In genomic region chr5:171128136-171128535, GRCh38 we compare ENCODE assay signal across 25 cellular contexts.
"Had no signal": no experiment of that assay in that cellular context is flagged by ENCODE, and none has a peak within 500 bp of the region (broad histone marks: within the 10 kb centered on the region; RNA-seq: fewer than 3 reads in every experiment).

No MANE protein-coding gene starts in this region.

- DNase-seq: colonic mucosa; cortex of kidney; dermis blood vessel endothelial cell; dorsolateral prefrontal cortex; effector CD4-positive, alpha-beta T cell; effector CD8-positive, alpha-beta T cell; effector memory CD4-positive, alpha-beta T cell; effector memory CD8-positive, alpha-beta T cell; endodermal cell; erythroblast; esophagus squamous epithelium; foreskin fibroblast; foreskin keratinocyte; gastrocnemius medialis; glutamatergic neuron; head of caudate nucleus; heart left ventricle; heart right ventricle had no signal

- H3K36me3 ChIP-seq: colonic mucosa, esophagus muscularis mucosa, esophagus squamous epithelium, gastrocnemius medialis, gastroesophageal sphincter, heart left ventricle, heart right ventricle had no signal

- H3K27me3 Mint-ChIP-seq: dendritic cell treated with granulocyte-macrophage colony-stimulating factor and Interleukin-4, amounts not matched to agents 40 ng/mL and 50 ng/mL, for 4 days had no signal

- H3K27ac ChIP-seq: colonic mucosa, coronary artery, dorsolateral prefrontal cortex, epithelial cell of prostate, esophagus muscularis mucosa, esophagus squamous epithelium, foreskin keratinocyte, gastrocnemius medialis, gastroesophageal sphincter, heart left ventricle, heart right ventricle, hepatocyte had no signal

- H3K4me1 Mint-ChIP-seq: endodermal cell had no signal

- H3K9me3 ChIP-seq: colonic mucosa, esophagus muscularis mucosa, esophagus squamous epithelium, gastrocnemius medialis, gastroesophageal sphincter, heart left ventricle, heart right ventricle had no signal

- H3K4me3 Mint-ChIP-seq: dendritic cell treated with granulocyte-macrophage colony-stimulating factor and Interleukin-4, amounts not matched to agents 40 ng/mL and 50 ng/mL, for 4 days; effector memory CD8-positive, alpha-beta T cell; endodermal cell had no signal

- H3K27ac Mint-ChIP-seq: dendritic cell treated with granulocyte-macrophage colony-stimulating factor and Interleukin-4, amounts not matched to agents 40 ng/mL and 50 ng/mL, for 4 days; effector memory CD8-positive, alpha-beta T cell; endodermal cell had no signal

- H3K27me3 ChIP-seq: colonic mucosa, esophagus muscularis mucosa, esophagus squamous epithelium, foreskin keratinocyte, gastrocnemius medialis, gastroesophageal sphincter, heart left ventricle, heart right ventricle, hepatocyte had no signal

- H3K4me3 ChIP-seq: colonic mucosa, coronary artery, dorsolateral prefrontal cortex, esophagus muscularis mucosa, esophagus squamous epithelium, gastrocnemius medialis, gastroesophageal sphincter, heart left ventricle, heart right ventricle, hepatocyte had no signal

- ATAC-seq: effector memory CD8-positive, alpha-beta T cell; esophagus mucosa; foreskin keratinocyte; gastrocnemius medialis; gastroesophageal sphincter; heart left ventricle; heart right ventricle had no signal

- H3K4me1 ChIP-seq: colonic mucosa, esophagus muscularis mucosa, esophagus squamous epithelium, foreskin keratinocyte, gastrocnemius medialis, gastroesophageal sphincter, heart right ventricle had no signal
